In genomic region chr11:62546244-62546936, GRCh38 we compare ENCODE assay signal across 8 cellular contexts. TPM values are rescaled to one million over a fixed set of nuclear protein-coding genes. Genes with fewer than 3 reads are reported as not detected.
DNase-seq lines count a peak whose midpoint lies in the region; ATAC-seq and TF ChIP-seq lines count a peak whose summit lies in the region.

AHNAK (minus strand) TSS chr11:62546806; CDS start chr11:62536098, 10,708 bp downstream.

- dilution Hi-C loops in IMR-90 (cut with HindIII; ENCODE audit: low sequenced_read_pairs, unreplicated experiment): no loop called here

- H3K9ac ChIP-seq in IMR-90 (ENCODE audit: low read depth, low read length): peak within 1 kb of the TSS; percentile 99

- peak within 1 kb of the TSS; percentile 95 for H3K4me2 ChIP-seq in IMR-90 (ENCODE audit: low read depth, low read length)

- peak within 1 kb of the TSS; percentile 81 for H3K23ac ChIP-seq in IMR-90 (ENCODE audit: low read depth, low read length)

- BruUV-seq in IMR-90 (replicated peaks; lab: Mats Ljungman, UMichigan): no TSS peak

- TF ChIP-seq RAD21 in IMR-90 (IDR thresholded peaks at IDR 0.05; ENCODE audit: low read length): no peak

- TF ChIP-seq CTCF in IMR-90 (conservative IDR thresholded peaks at IDR 0.05; ENCODE audit: low read depth, low read length) (no peak), VCaP (conservative IDR thresholded peaks at IDR 0.05) (no peak), choroid plexus epithelial cell (conservative IDR thresholded peaks at IDR 0.05; ENCODE audit: low read depth, low read length) (no peak), kidney epithelial cell (IDR thresholded peaks at IDR 0.05; ENCODE audit: insufficient read depth, low read length, poor library complexity, severe bottlenecking) (no peak)

- H3K79me1 ChIP-seq in IMR-90 (ENCODE audit: low read depth in 1 of 2, low read length in 2 of 2): peaks cover 0 to 42% of the 10 kb centered on the region in 2 experiments; a peak in 2 of 4 replicates

- ATAC-seq in IMR-90 (ENCODE audit: low read depth) (peak; percentile 54), GM21515 (IDR thresholded peaks at IDR 0.05; ENCODE audit: unreplicated experiment) (no peak)

- POLR2A ChIA-PET in IMR-90 (lab: Charles Lee; ENCODE audit: unreplicated experiment): interaction anchor here (0.5 to 1.1 kb wide), 4 partner anchors 9 to 731 kb away, joined by 3 to 8 read pairs (median 6); no protein-coding TSS in a partner anchor

- H3K4me3 ChIP-seq in IMR-90 (ENCODE audit: insufficient read depth, low read depth, low read length): peak within 1 kb of the TSS; percentile 85
- H3K4me3 ChIP-seq in choroid plexus epithelial cell (ENCODE audit: low read depth, low read length): peak within 1 kb of the TSS; percentile 92
- peak within 1 kb of the TSS; percentile 95 for H3K4me3 ChIP-seq in kidney epithelial cell (ENCODE audit: low read depth, low read length)

- peak within 1 kb of the TSS; percentile 39 for H2BK20ac ChIP-seq in IMR-90 (ENCODE audit: low read depth, low read length)

- H2AK9ac ChIP-seq in IMR-90 (replicated peaks; ENCODE audit: low read depth, low read length, poor library complexity): peak within 1 kb of the TSS; percentile 98

- H2BK120ac ChIP-seq in IMR-90 (ENCODE audit: low read depth, low read length): peak within 1 kb of the TSS; percentile 79

- 0% methylated on average over 12 of the region's 69 CpGs; no CpG with 5 or more reads in 1 of the 2 experiments for WGBS in IMR-90 (ENCODE audit: extremely low coverage in 2 of 2, insufficient read length in 1 of 2), 2 experiments

- H2BK15ac ChIP-seq in IMR-90 (ENCODE audit: low read depth, low read length): peak within 1 kb of the TSS; percentile 66; the same call in 1 of the 3 replicates

- H3K18ac ChIP-seq in IMR-90 (ENCODE audit: low read depth, low read length): peak within 1 kb of the TSS; percentile 84

- intact Hi-C loops in IMR-90 (cut with micrococcal nuclease): no loop called here

- H4K5ac ChIP-seq in IMR-90 (ENCODE audit: low read depth, low read length): peak within 1 kb of the TSS; percentile 62

- H3K27ac ChIP-seq in IMR-90 (ENCODE audit: insufficient read depth, low read length): peak within 1 kb of the TSS; percentile 94
- H3K27ac ChIP-seq in VCaP: peak within 1 kb of the TSS; percentile 83

- H3K36me3 ChIP-seq in IMR-90 (ENCODE audit: control insufficient read depth, insufficient read depth, low read length): peaks cover 9% of the 10 kb centered on the region
- H3K36me3 ChIP-seq in kidney epithelial cell (ENCODE audit: control insufficient read depth, insufficient read depth, low read length): no peaks in the 10 kb centered on the region

- H3K14ac ChIP-seq in IMR-90 (replicated peaks; ENCODE audit: low read depth, low read length): peak within 1 kb of the TSS; percentile 94

- H4K91ac ChIP-seq in IMR-90 (ENCODE audit: insufficient read depth, low read depth, low read length): peak within 1 kb of the TSS; percentile 89

- peaks cover 5% of the 10 kb centered on the region for H3K9me1 ChIP-seq in IMR-90 (ENCODE audit: insufficient read depth, low read length)

- H3K27me3 ChIP-seq in IMR-90 (ENCODE audit: control insufficient read depth, insufficient read depth, low read length): no peaks in the 10 kb centered on the region
- no peaks in the 10 kb centered on the region for H3K27me3 ChIP-seq in kidney epithelial cell (ENCODE audit: control insufficient read depth, insufficient read depth, low read length)

- H3K56ac ChIP-seq in IMR-90 (ENCODE audit: extremely low read depth, insufficient read depth, low read length): peak within 1 kb of the TSS; percentile 90; the same call in 1 of the 2 replicates

- CTCF ChIA-PET in IMR-90 (lab: Yijun Ruan, JAX): interaction anchor here (0.9 to 2.3 kb wide), 2 partner anchors 14 to 121 kb away, joined by 3 to 7 read pairs; no protein-coding TSS in a partner anchor

- peak within 1 kb of the TSS; percentile 90 for H2AK5ac ChIP-seq in IMR-90 (ENCODE audit: low read depth, low read length)

- H3K4me1 ChIP-seq in IMR-90 (ENCODE audit: control insufficient read depth, insufficient read depth, low read length): peaks cover 23% of the 10 kb centered on the region

- H2AFZ ChIP-seq in IMR-90 (replicated peaks; ENCODE audit: low read length, poor library complexity): peak within 1 kb of the TSS; percentile 85

- peak within 1 kb of the TSS; percentile 77 to 81 for H4K8ac ChIP-seq in IMR-90 (ENCODE audit: low read depth in 2 of 2, low read length in 2 of 2)

- H3K9me3 ChIP-seq in IMR-90 (ENCODE audit: control insufficient read depth, insufficient read depth, low read length): no peaks in the 10 kb centered on the region

- DNase-seq in G401 (ENCODE audit: low spot score): no peak
- DNase-seq in IMR-90: peak; percentile 52
- DNase-seq in choroid plexus epithelial cell (ENCODE audit: low read depth): peak; percentile 67
- no peak for DNase-seq in kidney epithelial cell (ENCODE audit: low read depth)
- DNase-seq in stimulated activated CD4-positive, alpha-beta T cell treated with anti-CD3 and anti-CD28 coated beads, Interleukin-2, amount 100 ng/mL, for 24 hours: peak; percentile 70 to 76
- no peak for DNase-seq in pons (ENCODE audit: low spot score)

- H2BK5ac ChIP-seq in IMR-90 (ENCODE audit: low read depth, low read length, poor library complexity, severe bottlenecking): peak within 1 kb of the TSS; percentile 97

- in situ Hi-C loops in G401 (cut with HindIII; ENCODE audit: low sequenced_read_pairs) (no loop called here), IMR-90 (cut with MboI; ENCODE audit: low sequenced_read_pairs) (no loop called here)

- peaks cover 42% of the 10 kb centered on the region for H4K20me1 ChIP-seq in IMR-90 (ENCODE audit: insufficient read depth, low read length)

- peak; percentile 73 for TF ChIP-seq POLR2A in IMR-90 (IDR thresholded peaks at IDR 0.05; ENCODE audit: low read depth, low read length)

- peak within 1 kb of the TSS; percentile 97 for H3K4ac ChIP-seq in IMR-90 (ENCODE audit: low read depth, low read length)

TF ChIP-seq in IMR-90, 13 proteins besides CTCF, POLR2A, EP300 and RAD21:
- no peak for TF ChIP-seq BHLHE40 (IDR thresholded peaks at IDR 0.05; ENCODE audit: low read depth, low read length)
- TF ChIP-seq NFE2L2 (IDR thresholded peaks at IDR 0.05; ENCODE audit: low read depth, low read length): no peak
- TF ChIP-seq CHD1 (IDR thresholded peaks at IDR 0.05; ENCODE audit: low read depth, low read length): no peak
- TF ChIP-seq MAZ (IDR thresholded peaks at IDR 0.05; ENCODE audit: borderline replicate concordance, low read depth, low read length): peak; percentile 27; the same call in 1 of the 2 replicates
TF ChIP-seq in IMR-90: peak in this region for 1.

RNA-seq across cellular contexts. Expression of gene AHNAK, which starts in this region (rescaled TPM):
- 161 and 197 TPM in 2 replicates for total RNA-seq in G401 (2014; rRNA removed; shearing (Covaris generic))
- total RNA-seq in IMR-90 (2012; rRNA removed) (695 and 735 TPM in 2 replicates), kidney epithelial cell (224 and 226 TPM in 2 replicates)
- polyA plus RNA-seq in IMR-90 (2012; rRNA removed): 80.7 and 95.1 TPM in 2 replicates
- 22.8 and 36.6 TPM in 2 replicates for polyA plus RNA-seq in IMR-90 (2012; cell fraction: cytosol; rRNA removed)
- polyA plus RNA-seq in IMR-90 (2012; cell fraction: nucleus; rRNA removed; ENCODE audit: low replicate concordance): 45.0 and 186 TPM in 2 replicates

Comparison
In these comparisons a context has a peak if more than half of its experiments do, and no peak if none do; other contexts are left out.
1. DNase-seq: peak in IMR-90 (single experiment), choroid plexus epithelial cell (single experiment) and stimulated activated CD4-positive, alpha-beta T cell treated with anti-CD3 and anti-CD28 coated beads, Interleukin-2, amount 100 ng/mL, for 24 hours (2 of 2); none in G401 (single experiment), kidney epithelial cell (single experiment) and pons (single experiment).
2. Peak in every context shown above with its lines, with median percentiles within 50 percentile points of each other: H3K4me3 ChIP-seq.